Comparison of ENCODE assay signal across 20 cellular contexts in the genomic region with DNA sequence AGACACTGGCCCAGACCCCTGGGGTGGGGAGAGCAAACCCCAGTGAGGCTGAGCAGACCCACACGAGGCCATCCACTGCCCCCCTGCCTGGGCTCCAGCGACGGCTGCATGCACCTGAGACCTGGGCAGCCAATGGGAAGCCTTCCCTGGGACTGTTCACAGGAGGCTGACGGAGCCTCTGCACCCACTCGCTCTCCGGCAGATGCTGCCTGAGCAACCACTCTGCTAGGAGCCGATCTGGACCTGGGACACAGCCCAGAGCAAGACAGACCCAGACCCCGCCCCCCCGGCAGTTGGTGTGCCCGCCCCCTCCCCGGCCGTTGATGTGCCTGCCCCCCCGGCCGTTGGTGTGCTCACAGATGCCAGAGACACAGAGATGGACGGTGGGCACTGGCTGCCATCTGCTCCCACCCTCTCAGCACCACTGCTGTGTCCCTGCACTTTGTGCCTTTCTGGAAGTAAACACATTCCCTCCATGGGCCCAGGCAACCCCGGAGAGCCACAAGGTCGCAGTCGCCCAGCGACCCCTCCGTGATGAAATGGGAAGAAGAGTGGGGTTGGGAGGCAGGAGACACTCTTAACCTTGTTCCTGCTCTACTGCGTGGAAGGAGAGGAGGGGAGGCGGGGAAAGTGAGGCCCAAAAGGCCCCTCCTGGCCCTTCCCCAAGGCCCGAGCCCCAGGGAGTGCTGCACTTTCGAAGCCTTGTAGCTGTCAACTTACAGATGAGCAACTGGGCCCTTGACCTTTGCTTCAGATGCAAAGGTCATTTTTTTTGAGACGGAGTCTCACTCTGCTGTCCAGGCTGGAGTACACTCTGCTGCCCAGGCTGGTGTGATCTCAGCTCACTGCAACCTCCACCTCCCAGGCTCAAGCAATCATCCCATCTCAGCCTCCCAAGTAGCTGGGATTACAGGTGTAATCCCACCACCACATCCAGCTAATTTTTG.
A peak's percentile ranks its signal among the peaks of the same experiment; 100 is the strongest.
DNase-seq lines count a peak whose midpoint lies in the region; TF ChIP-seq lines count a peak whose summit lies in the region.
"Had no signal": no experiment of that assay in that cellular context is flagged by ENCODE, and none has a peak within 500 bp of the region (broad histone marks: within the 10 kb centered on the region; RNA-seq: fewer than 3 reads in every experiment).

No MANE protein-coding gene starts in this region.

- peak overlapping the region in 44 of 59 donors; percentile 1 to 89 (median 62) for H3K27ac ChIP-seq in dorsolateral prefrontal cortex
- H3K27ac ChIP-seq in osteoblast (ENCODE audit: low read depth, low read length): no peak overlapping the region
- H3K27ac ChIP-seq: neutrophil, PC-9, psoas muscle, testis had no signal

- intact Hi-C loops in dorsolateral prefrontal cortex (cut with DNase I): no loop called here

- no peaks in the 10 kb centered on the region for H3K9me3 ChIP-seq in osteoblast (ENCODE audit: low read depth, low read length)
- H3K9me3 ChIP-seq: neutrophil, psoas muscle, testis had no signal

- H3K4me3 ChIP-seq in dorsolateral prefrontal cortex (no peak overlapping the region), osteoblast (ENCODE audit: insufficient read depth, low read length) (no peak overlapping the region)
- H3K4me3 ChIP-seq: PC-9, psoas muscle, testis had no signal

- TF ChIP-seq CTCF in dorsolateral prefrontal cortex (IDR thresholded peaks at IDR 0.05 in 54 of 56, conservative IDR thresholded peaks at IDR 0.05 in 2 of 56; ENCODE audit: low read depth in 1 of 56, partially characterized antibody in 56 of 56): no peak
- TF ChIP-seq CTCF in osteoblast (IDR thresholded peaks at IDR 0.05; ENCODE audit: extremely low read depth, low read depth, low read length): no peak

- no peaks in the 10 kb centered on the region for H3K27me3 ChIP-seq in dorsolateral prefrontal cortex
- H3K27me3 ChIP-seq in osteoblast (ENCODE audit: insufficient read depth, low read length): no peaks in the 10 kb centered on the region
- H3K27me3 ChIP-seq: neutrophil, testis had no signal

- H3K4me2 ChIP-seq in osteoblast (ENCODE audit: insufficient read depth, low read length): no peak overlapping the region
- H3K4me2 ChIP-seq: PC-9 had no signal

- H4K20me1 ChIP-seq in osteoblast (ENCODE audit: insufficient read depth, low read length): no peaks in the 10 kb centered on the region

- no peaks in the 10 kb centered on the region for H3K79me2 ChIP-seq in osteoblast (ENCODE audit: insufficient read depth, low read length)

- peak; percentile 91 for DNase-seq in DMS 273 (lab: John Stamatoyannopoulos, UW; ENCODE audit: unreplicated experiment)
- peak; percentile 82 to 91 for DNase-seq in NCI-H524 (lab: John Stamatoyannopoulos, UW)
- DNase-seq in dorsolateral prefrontal cortex: peak in 5 of 10 donors; percentile 27 to 53 (median 43)
- peak; percentile 55 for DNase-seq in osteoblast (ENCODE audit: insufficient read length, low spot score, missing footprints)
- no peak for DNase-seq in NOMO-1 treated with dmso at 0.1 percent for 144 hours (lab: John Stamatoyannopoulos, UW; ENCODE audit: unreplicated experiment)
- DNase-seq in stimulated activated CD8-positive, alpha-beta memory T cell treated with anti-CD3 and anti-CD28 coated beads, Interleukin-4, amount 100 ng/mL, for 48 hours: no peak
- no peak for DNase-seq in activated naive CD4-positive, alpha-beta T cell (lab: John Stamatoyannopoulos, UW)
- DNase-seq in stimulated activated CD4-positive, alpha-beta T cell treated with anti-CD3 and anti-CD28 coated beads, Interleukin-4, amount 100 ng/mL, for 4 hours: no peak
- DNase-seq: ACHN, amniotic stem cell, C1 segment of cervical spinal cord, cortex of kidney, kidney glomerular epithelial cell, mammary epithelial cell, NCI-H2029 treated with DMSO at 0.1 percent for 48 hours, PC-9, psoas muscle, SHP77 treated with DMSO at 0.1 percent for 48 hours, testis had no signal

- H3K4me1 ChIP-seq in osteoblast (ENCODE audit: insufficient read depth, low read length): no peaks in the 10 kb centered on the region

- no peaks in the 10 kb centered on the region for H3K36me3 ChIP-seq in osteoblast (ENCODE audit: insufficient read depth, low read length)
- H3K36me3 ChIP-seq: neutrophil had no signal

- no peak overlapping the region for H2AFZ ChIP-seq in osteoblast (ENCODE audit: low read length)
- H2AFZ ChIP-seq: PC-9 had no signal

Comparison
In these comparisons a context has a peak if more than half of its experiments do, and no peak if none do; other contexts are left out.
1. DNase-seq: peak in DMS 273 (single experiment), NCI-H524 (2 of 2) and osteoblast (single experiment); none in NOMO-1 treated with dmso at 0.1 percent for 144 hours (single experiment), stimulated activated CD8-positive, alpha-beta memory T cell treated with anti-CD3 and anti-CD28 coated beads, Interleukin-4, amount 100 ng/mL, for 48 hours (single experiment), activated naive CD4-positive, alpha-beta T cell (0 of 4) and stimulated activated CD4-positive, alpha-beta T cell treated with anti-CD3 and anti-CD28 coated beads, Interleukin-4, amount 100 ng/mL, for 4 hours (0 of 2).